ENCODE assay signal across 26 cellular contexts in the genomic region with DNA sequence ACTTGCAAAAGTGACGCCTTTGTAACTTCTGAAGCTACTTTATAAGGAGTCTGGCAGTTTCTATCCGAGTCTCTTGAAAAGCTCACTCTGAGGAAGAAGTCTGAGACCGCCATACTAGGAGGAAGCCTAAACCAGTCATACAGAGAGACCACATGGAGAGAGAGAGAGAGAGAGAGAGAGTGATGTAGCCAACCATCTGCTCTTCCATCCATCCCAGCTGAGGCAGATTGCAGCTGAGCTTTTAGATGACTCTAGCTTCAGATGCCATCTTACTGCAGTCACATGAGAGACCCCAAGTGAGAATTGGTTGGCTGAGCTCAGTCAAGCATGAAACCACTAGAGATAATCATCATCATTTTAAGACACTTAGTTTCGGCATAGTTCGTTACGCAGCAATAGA.
"Had no signal": no experiment of that assay in that cellular context is flagged by ENCODE, and none has a peak within 500 bp of the region (broad histone marks: within the 10 kb centered on the region; RNA-seq: fewer than 3 reads in every experiment).

No MANE protein-coding gene starts in this region.

- H3K4me1 ChIP-seq: body of pancreas, pancreas, thyroid gland had no signal

- H3K27me3 ChIP-seq: body of pancreas, esophagus squamous epithelium, gastrocnemius medialis, pancreas, right atrium auricular region, thyroid gland had no signal

- ATAC-seq: activated CD4-positive, CD25-positive, alpha-beta regulatory T cell treated with anti-CD3 and anti-CD28 coated beads, Interleukin-2, amount 50 U/mL, for 24 hours; body of pancreas; gastrocnemius medialis; left ventricle myocardium superior; psoas muscle; stimulated activated naive CD8-positive, alpha-beta T cell treated with anti-CD3 and anti-CD28 coated beads, Interleukin-15, Interleukin-2, amounts not matched to agents 100 U/mL and 50 U/mL, for 24 hours had no signal

- FAIRE-seq: pancreas had no signal

- H3K4me1 Mint-ChIP-seq: activated CD4-positive, alpha-beta memory T cell treated with anti-CD3 and anti-CD28 coated beads, Interleukin-2, amount 10 ng/mL, durations not matched to agents 7 days and 5 days; activated CD4-positive, alpha-beta T cell treated with anti-CD3 and anti-CD28 coated beads, Interleukin-2, amount 10 ng/mL, durations not matched to agents 24 days and 14 days; activated naive CD4-positive, alpha-beta T cell treated with anti-CD3 and anti-CD28 coated beads, Interleukin-2, amount 50 U/mL, for 24 hours had no signal

- H3K27ac ChIP-seq: body of pancreas, cardiac muscle cell, esophagus squamous epithelium, gastrocnemius medialis, pancreas, psoas muscle, right atrium auricular region, thyroid gland, VCaP had no signal

- H3K36me3 Mint-ChIP-seq: activated naive CD4-positive, alpha-beta T cell treated with anti-CD3 and anti-CD28 coated beads, Interleukin-2, amount 50 U/mL, for 24 hours had no signal

- H3K36me3 ChIP-seq: cardiac muscle cell, esophagus squamous epithelium, gastrocnemius medialis, pancreas, right atrium auricular region, thyroid gland had no signal

- H3K9me3 Mint-ChIP-seq: activated CD4-positive, alpha-beta memory T cell treated with anti-CD3 and anti-CD28 coated beads, Interleukin-2, amount 10 ng/mL, durations not matched to agents 7 days and 5 days; activated CD4-positive, alpha-beta T cell treated with anti-CD3 and anti-CD28 coated beads, Interleukin-2, amount 10 ng/mL, durations not matched to agents 24 days and 14 days; activated naive CD4-positive, alpha-beta T cell treated with anti-CD3 and anti-CD28 coated beads, Interleukin-2, amount 50 U/mL, for 24 hours; activated T-helper 1 cell treated with anti-CD3 and anti-CD28 coated beads, Interleukin-12 subunit alpha, Interleukin-12 subunit beta, Interleukin-2, Interleukin-4 antibody, amounts not matched to agents 30 ng/mL and 10 ng/mL and 1 ng/mL, durations not matched to agents 14 hours and 24 hours and 36 hours; nephron had no signal

- H3K4me3 Mint-ChIP-seq: activated CD4-positive, alpha-beta memory T cell treated with anti-CD3 and anti-CD28 coated beads, Interleukin-2, amount 10 ng/mL, durations not matched to agents 7 days and 5 days; activated CD4-positive, alpha-beta T cell treated with anti-CD3 and anti-CD28 coated beads, Interleukin-2, amount 10 ng/mL, durations not matched to agents 24 days and 14 days; activated naive CD4-positive, alpha-beta T cell treated with anti-CD3 and anti-CD28 coated beads, Interleukin-2, amount 50 U/mL, for 24 hours; activated T-helper 1 cell treated with anti-CD3 and anti-CD28 coated beads, Interleukin-12 subunit alpha, Interleukin-12 subunit beta, Interleukin-2, Interleukin-4 antibody, amounts not matched to agents 30 ng/mL and 10 ng/mL and 1 ng/mL, durations not matched to agents 14 hours and 24 hours and 36 hours; endodermal cell; nephron had no signal

- H3K4me3 ChIP-seq: body of pancreas, cardiac muscle cell, esophagus squamous epithelium, gastrocnemius medialis, pancreas, psoas muscle, right atrium auricular region, thyroid gland had no signal

- H3K9me3 ChIP-seq: body of pancreas, gastrocnemius medialis, pancreas, psoas muscle, right atrium auricular region, thyroid gland had no signal

- DNase-seq: activated CD4-positive, alpha-beta memory T cell treated with anti-CD3 and anti-CD28 coated beads, Interleukin-2, amount 10 ng/mL, durations not matched to agents 7 days and 5 days; activated CD4-positive, alpha-beta T cell treated with anti-CD3 and anti-CD28 coated beads, Interleukin-2, amount 10 ng/mL, durations not matched to agents 24 days and 14 days; activated gamma-delta T cell; activated T-cell treated with anti-CD3 and anti-CD28 coated beads for 4 hours; anterior cingulate cortex; body of pancreas; cortex of kidney; endodermal cell; esophagus squamous epithelium; gastrocnemius medialis; head of caudate nucleus; hypothalamus; left ventricle myocardium superior; mammary epithelial cell; pancreas; psoas muscle; stimulated activated CD4-positive, alpha-beta T cell treated with anti-CD3 and anti-CD28 coated beads, Interleukin-4, amount 100 ng/mL, for 24 hours; stimulated activated naive CD8-positive, alpha-beta T cell treated with anti-CD3 and anti-CD28 coated beads, Interleukin-15, Interleukin-2, amounts not matched to agents 100 U/mL and 50 U/mL, for 24 hours; thyroid gland had no signal
